In the genomic region with DNA sequence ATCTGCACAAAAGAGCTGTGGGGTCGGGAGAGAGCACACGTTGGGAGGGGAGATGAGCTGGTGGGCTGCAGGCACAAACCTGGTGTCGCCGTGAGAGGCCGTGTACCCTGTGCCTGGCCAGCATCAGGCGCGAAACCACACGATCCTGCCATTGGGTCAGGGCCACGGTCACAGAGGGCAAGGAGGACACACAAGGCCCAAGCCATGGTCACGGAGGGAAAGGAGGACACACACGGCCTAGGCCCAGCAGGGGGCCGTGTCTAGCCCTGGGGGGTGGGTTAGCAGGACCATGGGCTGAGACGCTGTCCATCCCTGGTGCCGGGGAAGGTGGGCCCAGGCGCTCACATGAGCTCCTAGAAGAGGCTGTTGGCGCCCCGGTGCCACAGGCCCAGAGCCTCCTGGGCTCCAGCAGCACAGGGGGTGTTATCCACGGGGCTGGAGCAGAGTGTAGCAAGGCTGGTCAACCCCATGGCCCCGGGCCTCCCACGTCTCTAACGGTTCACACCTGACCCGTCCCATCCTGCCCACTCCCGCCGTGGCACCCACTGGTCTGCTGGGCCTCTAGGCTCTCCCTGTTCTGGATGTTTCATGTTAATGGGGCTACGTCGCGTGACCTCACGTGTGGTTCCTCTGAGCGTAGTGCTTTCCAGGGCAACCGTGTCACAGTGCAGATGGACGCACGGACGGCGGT, we compare ENCODE assay signal across 22 cellular contexts. TPM values are rescaled to one million over a fixed set of nuclear protein-coding genes. Genes with fewer than 3 reads are reported as not detected.
A peak's percentile ranks its signal among the peaks of the same experiment; 100 is the strongest.
DNase-seq lines count a peak whose midpoint lies in the region; ATAC-seq, FAIRE-seq and TF ChIP-seq lines count a peak whose summit lies in the region.
"Had no signal": no experiment of that assay in that cellular context is flagged by ENCODE, and none has a peak within 500 bp of the region (broad histone marks: within the 10 kb centered on the region; RNA-seq: fewer than 3 reads in every experiment).

No MANE protein-coding gene starts in this region.

- TF ChIP-seq CTCF in astrocyte (IDR thresholded peaks at IDR 0.05; ENCODE audit: insufficient read depth, low read depth, low read length) = no peak
- no peak for TF ChIP-seq CTCF in neural progenitor cell (IDR thresholded peaks at IDR 0.05)
- no peak for TF ChIP-seq CTCF in kidney (IDR thresholded peaks at IDR 0.05; ENCODE audit: borderline replicate concordance, extremely low read depth, insufficient read depth)
- no peak for TF ChIP-seq CTCF in vagina (IDR thresholded peaks at IDR 0.05)

- DNase-seq in stimulated activated naive CD8-positive, alpha-beta T cell treated with anti-CD3 and anti-CD28 coated beads, Interleukin-15, amount 100 ng/mL, for 72 hours = no peak
- no peak for DNase-seq in stimulated activated naive CD8-positive, alpha-beta T cell treated with anti-CD3 and anti-CD28 coated beads, Interleukin-15, Interleukin-2, amounts not matched to agents 100 U/mL and 50 U/mL, for 24 hours
- DNase-seq in astrocyte (ENCODE audit: low read depth) (no peak), neural progenitor cell (ENCODE audit: low spot score) (no peak), urothelium cell line (ENCODE audit: low spot score) (no peak), kidney (no peak), vagina (ENCODE audit: extremely low spot score in 2 of 2) (no peak)
- no peak for DNase-seq in activated CD4-positive, alpha-beta T cell treated with anti-CD3 and anti-CD28 coated beads for 36 hours
- DNase-seq: BE2C; CD8-positive, alpha-beta T cell; COR-L47; DMS153; DMS79 treated with DMSO at 0.1 percent for 48 hours; EL; GM23248 had no signal

- H3K4me2 ChIP-seq in astrocyte (ENCODE audit: low read length) (no peak overlapping the region), neural progenitor cell (no peak overlapping the region)

- H3K27ac Mint-ChIP-seq in stimulated activated naive CD8-positive, alpha-beta T cell treated with anti-CD3 and anti-CD28 coated beads, Interleukin-15, amount 100 ng/mL, for 72 hours = peak overlapping the region; percentile 48 to 78
- peak overlapping the region; percentile 41 for H3K27ac Mint-ChIP-seq in astrocyte (ENCODE audit: unreplicated experiment)
- H3K27ac Mint-ChIP-seq in neural progenitor cell = peak overlapping the region; percentile 87
- no peak overlapping the region for H3K27ac Mint-ChIP-seq in activated CD4-positive, alpha-beta T cell treated with anti-CD3 and anti-CD28 coated beads for 36 hours
- H3K27ac Mint-ChIP-seq: CD8-positive, alpha-beta T cell had no signal

- no peaks in the 10 kb centered on the region for H3K79me2 ChIP-seq in astrocyte (ENCODE audit: insufficient read depth, low read length)
- no peaks in the 10 kb centered on the region for H3K79me2 ChIP-seq in neural progenitor cell (ENCODE audit: low read depth)

- H3K4me3 ChIP-seq in astrocyte (ENCODE audit: insufficient read depth, low read depth, low read length) (no peak overlapping the region), neural progenitor cell (no peak overlapping the region), kidney (ENCODE audit: low read length in 2 of 2) (no peak overlapping the region), vagina (no peak overlapping the region)
- H3K4me3 ChIP-seq: GM23248 had no signal

- H3K4me1 Mint-ChIP-seq in stimulated activated naive CD8-positive, alpha-beta T cell treated with anti-CD3 and anti-CD28 coated beads, Interleukin-15, amount 100 ng/mL, for 72 hours = peaks cover 5% of the 10 kb centered on the region
- no peaks in the 10 kb centered on the region for H3K4me1 Mint-ChIP-seq in astrocyte (ENCODE audit: low read depth, unreplicated experiment)
- no peaks in the 10 kb centered on the region for H3K4me1 Mint-ChIP-seq in neural progenitor cell
- no peaks in the 10 kb centered on the region for H3K4me1 Mint-ChIP-seq in activated CD4-positive, alpha-beta T cell treated with anti-CD3 and anti-CD28 coated beads for 36 hours

- H3K4me1 ChIP-seq in astrocyte (ENCODE audit: insufficient read depth, low read length) (no peaks in the 10 kb centered on the region), neural progenitor cell (no peaks in the 10 kb centered on the region), kidney (ENCODE audit: control insufficient read depth in 1 of 2, insufficient read depth in 1 of 2, low read depth in 1 of 2, low read length in 2 of 2) (no peaks in the 10 kb centered on the region), vagina (no peaks in the 10 kb centered on the region)
- H3K4me1 ChIP-seq: BE2C had no signal

- ATAC-seq in stimulated activated naive CD8-positive, alpha-beta T cell treated with anti-CD3 and anti-CD28 coated beads, Interleukin-15, amount 100 ng/mL, for 72 hours = no peak
- ATAC-seq in stimulated activated naive CD8-positive, alpha-beta T cell treated with anti-CD3 and anti-CD28 coated beads, Interleukin-15, Interleukin-2, amounts not matched to agents 100 U/mL and 50 U/mL, for 24 hours = no peak
- no peak for ATAC-seq in activated CD4-positive, alpha-beta T cell treated with anti-CD3 and anti-CD28 coated beads for 36 hours
- ATAC-seq: CD8-positive, alpha-beta T cell had no signal

- H3K36me3 Mint-ChIP-seq in astrocyte (ENCODE audit: low read depth, unreplicated experiment) = peaks cover 9% of the 10 kb centered on the region
- peaks cover 6% of the 10 kb centered on the region for H3K36me3 Mint-ChIP-seq in neural progenitor cell
- H3K36me3 Mint-ChIP-seq in activated CD4-positive, alpha-beta T cell treated with anti-CD3 and anti-CD28 coated beads for 36 hours (ENCODE audit: low read depth) = peaks cover 4% of the 10 kb centered on the region

- no peaks in the 10 kb centered on the region for H3K36me3 ChIP-seq in astrocyte (ENCODE audit: insufficient read depth, low read length)
- no peaks in the 10 kb centered on the region for H3K36me3 ChIP-seq in neural progenitor cell
- peaks cover 12 to 13% of the 10 kb centered on the region in 2 donors for H3K36me3 ChIP-seq in kidney (ENCODE audit: control insufficient read depth in 1 of 2, insufficient read depth in 2 of 2, low read length in 2 of 2)
- peaks cover 0 to 78% of the 10 kb centered on the region in 2 donors for H3K36me3 ChIP-seq in vagina

- no peaks in the 10 kb centered on the region for H3F3A ChIP-seq in neural progenitor cell (ENCODE audit: low read depth)

- H3K27ac ChIP-seq in astrocyte (ENCODE audit: low read depth, low read length) (no peak overlapping the region), neural progenitor cell (no peak overlapping the region), kidney (ENCODE audit: low read depth in 2 of 2, low read length in 2 of 2) (no peak overlapping the region), vagina (no peak overlapping the region)
- H3K27ac ChIP-seq: C4-2B, GM23248 had no signal

- no peak for TF ChIP-seq POLR2A in vagina (IDR thresholded peaks at IDR 0.05)

- H3K4me3 Mint-ChIP-seq in stimulated activated naive CD8-positive, alpha-beta T cell treated with anti-CD3 and anti-CD28 coated beads, Interleukin-15, amount 100 ng/mL, for 72 hours = no peak overlapping the region
- no peak overlapping the region for H3K4me3 Mint-ChIP-seq in astrocyte (ENCODE audit: unreplicated experiment)
- no peak overlapping the region for H3K4me3 Mint-ChIP-seq in neural progenitor cell
- no peak overlapping the region for H3K4me3 Mint-ChIP-seq in activated CD4-positive, alpha-beta T cell treated with anti-CD3 and anti-CD28 coated beads for 36 hours
- H3K4me3 Mint-ChIP-seq: CD8-positive, alpha-beta T cell had no signal

- H3K9ac ChIP-seq in astrocyte (ENCODE audit: low read length) (no peak overlapping the region), neural progenitor cell (no peak overlapping the region), kidney (ENCODE audit: low read length in 2 of 2) (no peak overlapping the region)
- H3K9ac ChIP-seq: GM23248 had no signal

- no peak overlapping the region for H2AFZ ChIP-seq in astrocyte (ENCODE audit: low read depth, low read length)
- no peak overlapping the region for H2AFZ ChIP-seq in neural progenitor cell (replicated peaks)
- H2AFZ ChIP-seq: GM23248 had no signal

- no peaks in the 10 kb centered on the region for H3K27me3 Mint-ChIP-seq in stimulated activated naive CD8-positive, alpha-beta T cell treated with anti-CD3 and anti-CD28 coated beads, Interleukin-15, amount 100 ng/mL, for 72 hours
- H3K27me3 Mint-ChIP-seq in astrocyte (ENCODE audit: low read depth, unreplicated experiment) = no peaks in the 10 kb centered on the region
- H3K27me3 Mint-ChIP-seq in neural progenitor cell (ENCODE audit: insufficient read depth, low read depth) = peaks cover 3% of the 10 kb centered on the region
- no peaks in the 10 kb centered on the region for H3K27me3 Mint-ChIP-seq in activated CD4-positive, alpha-beta T cell treated with anti-CD3 and anti-CD28 coated beads for 36 hours

- H4K20me1 ChIP-seq in astrocyte (ENCODE audit: insufficient read depth, low read length) = no peaks in the 10 kb centered on the region
- H4K20me1 ChIP-seq in neural progenitor cell (ENCODE audit: low read depth) = no peaks in the 10 kb centered on the region

- H3K9me3 ChIP-seq in astrocyte (ENCODE audit: insufficient read depth, low read depth, low read length) (no peaks in the 10 kb centered on the region), neural progenitor cell (ENCODE audit: low read depth) (no peaks in the 10 kb centered on the region), kidney (ENCODE audit: control insufficient read depth in 1 of 2, low read length in 2 of 2) (no peaks in the 10 kb centered on the region), vagina (no peaks in the 10 kb centered on the region)
- H3K9me3 ChIP-seq: BE2C had no signal

- POLR2A ChIA-PET in activated CD4-positive, alpha-beta T cell treated with anti-CD3 and anti-CD28 coated beads for 36 hours (lab: Charles Lee) = no interaction called here

- intact Hi-C loops in activated CD4-positive, alpha-beta T cell treated with anti-CD3 and anti-CD28 coated beads for 36 hours (cut with DNase I, micrococcal nuclease) = no loop called here
- intact Hi-C loops in kidney (cut with DNase I) = no loop called here
- intact Hi-C loops in vagina (cut with DNase I) = no loop called here

- CTCF ChIA-PET in activated CD4-positive, alpha-beta T cell treated with anti-CD3 and anti-CD28 coated beads for 36 hours (lab: Charles Lee) = no interaction called here

- H3K27me3 ChIP-seq in astrocyte (ENCODE audit: insufficient read depth, low read length) (no peaks in the 10 kb centered on the region), neural progenitor cell (no peaks in the 10 kb centered on the region), vagina (no peaks in the 10 kb centered on the region)
- H3K27me3 ChIP-seq: BE2C had no signal

- H3K9me3 Mint-ChIP-seq in stimulated activated naive CD8-positive, alpha-beta T cell treated with anti-CD3 and anti-CD28 coated beads, Interleukin-15, amount 100 ng/mL, for 72 hours = no peaks in the 10 kb centered on the region
- no peaks in the 10 kb centered on the region for H3K9me3 Mint-ChIP-seq in astrocyte (ENCODE audit: unreplicated experiment)
- H3K9me3 Mint-ChIP-seq in neural progenitor cell = no peaks in the 10 kb centered on the region
- H3K9me3 Mint-ChIP-seq in activated CD4-positive, alpha-beta T cell treated with anti-CD3 and anti-CD28 coated beads for 36 hours (ENCODE audit: low read depth) = no peaks in the 10 kb centered on the region
- H3K9me3 Mint-ChIP-seq: CD8-positive, alpha-beta T cell had no signal

- FAIRE-seq in astrocyte (lab: Jason Lieb, UNC) (no peak), urothelium cell line (lab: Jason Lieb, UNC) (peak; percentile 52), kidney (lab: Jason Lieb, UNC) (no peak)
- FAIRE-seq: A204.1, D721Med, G401.6, GM12891, H54 had no signal

RNA-seq across cellular contexts. Expression of gene CCDC154, which starts 7.5 kb away (rescaled TPM):
- total RNA-seq in astrocyte (1.4 and 1.5 TPM in 2 replicates), neural progenitor cell (ENCODE audit: low replicate concordance) (0.28 TPM in 1 of 2 replicates, not detected in the other), kidney (2.8 TPM), vagina (not detected)
- total RNA-seq in activated CD4-positive, alpha-beta T cell treated with anti-CD3 and anti-CD28 coated beads for 36 hours = 1 to 10 TPM in 1 of 2 experiments, under 1 TPM in 1; 0.70 to 1.6 TPM
- 1.8 TPM for polyA plus RNA-seq in kidney (ENCODE audit: insufficient read depth, low read depth, low replicate concordance)
- total RNA-seq: GM23248 had no signal

RNA-seq across cellular contexts. Expression of gene PERCC1, which starts 21.0 kb away (rescaled TPM):
- total RNA-seq in astrocyte = not detected in 2 replicates
- total RNA-seq in neural progenitor cell (ENCODE audit: low replicate concordance) = 1.1 TPM in 1 of 2 replicates, not detected in the other
- not detected for total RNA-seq in activated CD4-positive, alpha-beta T cell treated with anti-CD3 and anti-CD28 coated beads for 36 hours
- not detected for total RNA-seq in kidney
- polyA plus RNA-seq in kidney (ENCODE audit: insufficient read depth, low read depth, low replicate concordance) = not detected
- not detected for total RNA-seq in vagina
- total RNA-seq: GM23248, HT1080 had no signal
- polyA plus RNA-seq: GM23248 had no signal

RNA-seq across cellular contexts. Expression of gene CLCN7, which starts 23.0 kb away (rescaled TPM):
- total RNA-seq in astrocyte = 66.7 and 67.2 TPM in 2 replicates
- 11.5 and 33.4 TPM in 2 replicates for total RNA-seq in neural progenitor cell (ENCODE audit: low replicate concordance)
- 10 to 100 TPM; 29.9 to 33.7 TPM for total RNA-seq in activated CD4-positive, alpha-beta T cell treated with anti-CD3 and anti-CD28 coated beads for 36 hours
- 92.5 TPM for total RNA-seq in kidney
- polyA plus RNA-seq in kidney (ENCODE audit: insufficient read depth, low read depth, low replicate concordance) = 38.9 TPM
- total RNA-seq in vagina = 49.8 TPM

RNA-seq across cellular contexts. Expression of gene UQCC4, which starts 31.3 kb away (rescaled TPM):
- total RNA-seq in astrocyte (12.7 and 13.5 TPM in 2 replicates), neural progenitor cell (ENCODE audit: low replicate concordance) (4.6 and 13.2 TPM in 2 replicates), kidney (13.8 TPM), vagina (3.7 TPM)
- 10 to 100 TPM; 11.9 to 15.5 TPM for total RNA-seq in activated CD4-positive, alpha-beta T cell treated with anti-CD3 and anti-CD28 coated beads for 36 hours
- polyA plus RNA-seq in kidney (ENCODE audit: insufficient read depth, low read depth, low replicate concordance) = 27.1 TPM

RNA-seq across cellular contexts. Expression of gene PTX4, which starts 36.9 kb away (rescaled TPM):
- total RNA-seq in astrocyte (not detected in 2 replicates), neural progenitor cell (ENCODE audit: low replicate concordance) (not detected in 2 replicates), kidney (not detected), vagina (not detected)
- total RNA-seq in activated CD4-positive, alpha-beta T cell treated with anti-CD3 and anti-CD28 coated beads for 36 hours = not detected
- polyA plus RNA-seq in kidney (ENCODE audit: insufficient read depth, low read depth, low replicate concordance) = not detected
- total RNA-seq: CD8-positive, alpha-beta T cell; GM23248; HT1080 had no signal
- polyA plus RNA-seq: GM23248 had no signal
